10 cellular contexts compared by ENCODE assay signal in genomic region chr20:57476073-57476526, GRCh38. TPM values are rescaled to one million over a fixed set of nuclear protein-coding genes. Genes with fewer than 3 reads are reported as not detected.
DNase-seq lines count a peak whose midpoint lies in the region; ATAC-seq and TF ChIP-seq lines count a peak whose summit lies in the region.
"Had no signal": no experiment of that assay in that cellular context is flagged by ENCODE, and none has a peak within 500 bp of the region (broad histone marks: within the 10 kb centered on the region; RNA-seq: fewer than 3 reads in every experiment).

No MANE protein-coding gene starts in this region.

- H3K4me3 ChIP-seq in SJSA1, result no peak overlapping the region
- H3K4me3 ChIP-seq in transverse colon, result no peak overlapping the region

- TF ChIP-seq EP300 in transverse colon (IDR thresholded peaks at IDR 0.05; ENCODE audit: low read depth), result no peak

- ATAC-seq in HG02981 (IDR thresholded peaks at IDR 0.05; ENCODE audit: unreplicated experiment) (peak; percentile 35), sciatic nerve (no peak)

- TF ChIP-seq CTCF in transverse colon (IDR thresholded peaks at IDR 0.05), result no peak

- DNase-seq in SIG-M5 treated with dmso at 0.1 percent for 504 hours (lab: John Stamatoyannopoulos, UW; ENCODE audit: unreplicated experiment) (peak; percentile 46), SIG-M5 (lab: John Stamatoyannopoulos, UW) (no peak), SJSA1 (ENCODE audit: low read depth in 1 of 2, low spot score in 2 of 2) (no peak), sciatic nerve (ENCODE audit: low spot score) (peak; percentile 27), HuH-7 (ENCODE audit: low spot score) (no peak), transverse colon (no peak), kidney glomerular epithelial cell (lab: John Stamatoyannopoulos, UW) (no peak)
- DNase-seq: activated CD4-positive, alpha-beta memory T cell treated with anti-CD3 and anti-CD28 coated beads, Interleukin-2, amount 10 ng/mL, durations not matched to agents 7 days and 5 days had no signal

- H3K9me3 ChIP-seq in SJSA1 (replicated peaks) (no peaks in the 10 kb centered on the region), transverse colon (no peaks in the 10 kb centered on the region)

- in situ Hi-C loops in transverse colon (cut with MboI; ENCODE audit: low pct_ligation_motif_present in 1 of 4, low pct_unique_long_range_greater_than_20kb in 1 of 4, low sequenced_read_pairs in 3 of 4), result loop anchor here in 2 of 4 donors (25.0 kb wide), 1 partner anchor 389 kb away; no protein-coding TSS in a partner anchor

- H3K27me3 ChIP-seq in SJSA1 (replicated peaks), result no peaks in the 10 kb centered on the region
- peaks cover 6% of the 10 kb centered on the region for H3K27me3 ChIP-seq in transverse colon

- H3K27ac ChIP-seq in SJSA1 (peak overlapping the region; percentile 48), transverse colon (no peak overlapping the region)

- no peaks in the 10 kb centered on the region for H3K36me3 ChIP-seq in SJSA1
- no peaks in the 10 kb centered on the region for H3K36me3 ChIP-seq in transverse colon

- no peak for TF ChIP-seq POLR2A in transverse colon (IDR thresholded peaks at IDR 0.05)

- intact Hi-C loops in sciatic nerve (cut with DNase I), result no loop called here
- intact Hi-C loops in transverse colon (cut with DNase I; ENCODE audit: low total_unique reads), result no loop called here

- H3K4me1 ChIP-seq in SJSA1 (replicated peaks), result peaks cover 22% of the 10 kb centered on the region
- peaks cover 3 to 18% (median 7%) of the 10 kb centered on the region in 4 donors for H3K4me1 ChIP-seq in transverse colon

- 38 to 80% methylated on average over 1 to 6 of the region's 6 CpGs for WGBS in transverse colon (ENCODE audit: low coverage in 1 of 2), 2 donors

RNA-seq across cellular contexts. Expression of gene CTCFL, which starts 48.8 kb away (rescaled TPM):
- total RNA-seq in SJSA1 (2014; rRNA removed; shearing (Covaris generic)), result not detected in 2 replicates
- total RNA-seq in sciatic nerve (0.27 TPM), transverse colon (under 1 TPM in 1 of 4 donors, not detected in 3; 0.14 TPM)
- total RNA-seq: activated CD4-positive, alpha-beta memory T cell treated with anti-CD3 and anti-CD28 coated beads, Interleukin-2, amount 10 ng/mL, durations not matched to agents 7 days and 5 days; urinary bladder had no signal

Comparison
In these comparisons a context has a peak if more than half of its experiments do, and no peak if none do; other contexts are left out.
1. DNase-seq: peak in SIG-M5 treated with dmso at 0.1 percent for 504 hours (single experiment) and sciatic nerve (single experiment); none in SIG-M5 (single experiment), SJSA1 (0 of 2), HuH-7 (single experiment), transverse colon (single experiment) and kidney glomerular epithelial cell (single experiment).